19 cellular contexts compared by ENCODE assay signal in genomic region chr4:168731706-168732414, GRCh38.
DNase-seq lines count a peak whose midpoint lies in the region; ATAC-seq and TF ChIP-seq lines count a peak whose summit lies in the region.
"Had no signal": no experiment of that assay in that cellular context is flagged by ENCODE, and none has a peak within 500 bp of the region (broad histone marks: within the 10 kb centered on the region; RNA-seq: fewer than 3 reads in every experiment).

No MANE protein-coding gene starts in this region.

- no TSS peak for BruUV-seq in Calu3 (replicated peaks; lab: Mats Ljungman, UMichigan)

- H3K4me3 ChIP-seq in vagina, result no peak overlapping the region
- H3K4me3 ChIP-seq: left lung, mucosa of descending colon had no signal

- H3K4me3 Mint-ChIP-seq in Calu3 (ENCODE audit: low read depth, unreplicated experiment), result no peak overlapping the region
- H3K4me3 Mint-ChIP-seq in activated naive CD4-positive, alpha-beta T cell treated with anti-CD3 and anti-CD28 coated beads, Interleukin-2, amount 10 ng/mL, durations not matched to agents 7 days and 5 days, result no peak overlapping the region
- H3K4me3 Mint-ChIP-seq: activated CD4-positive, alpha-beta T cell treated with anti-CD3 and anti-CD28 coated beads, Interleukin-2, amount 10 ng/mL, durations not matched to agents 24 days and 14 days; B cell had no signal

- no peak for TF ChIP-seq POLR2A in vagina (IDR thresholded peaks at IDR 0.05)

- no peaks in the 10 kb centered on the region for H3K36me3 Mint-ChIP-seq in Calu3 (ENCODE audit: insufficient read depth, unreplicated experiment)
- H3K36me3 Mint-ChIP-seq in activated naive CD4-positive, alpha-beta T cell treated with anti-CD3 and anti-CD28 coated beads, Interleukin-2, amount 10 ng/mL, durations not matched to agents 7 days and 5 days, result no peaks in the 10 kb centered on the region

- peak overlapping the region; percentile 35 for H3K27ac ChIP-seq in vagina
- H3K27ac ChIP-seq: left lung had no signal

- TF ChIP-seq CTCF in vagina (IDR thresholded peaks at IDR 0.05), result no peak
- TF ChIP-seq CTCF in Calu3 (IDR thresholded peaks at IDR 0.05; ENCODE audit: unreplicated experiment), result no peak

- H3K27me3 ChIP-seq in vagina, result no peaks in the 10 kb centered on the region
- H3K27me3 ChIP-seq: left lung had no signal

- no peaks in the 10 kb centered on the region for H3K27me3 Mint-ChIP-seq in Calu3 (ENCODE audit: unreplicated experiment)
- H3K27me3 Mint-ChIP-seq in activated naive CD4-positive, alpha-beta T cell treated with anti-CD3 and anti-CD28 coated beads, Interleukin-2, amount 10 ng/mL, durations not matched to agents 7 days and 5 days, result peaks cover 10% of the 10 kb centered on the region

- H3K36me3 ChIP-seq in vagina, result no peaks in the 10 kb centered on the region
- H3K36me3 ChIP-seq: left lung had no signal

- H3K27ac Mint-ChIP-seq in Calu3 (ENCODE audit: unreplicated experiment), result no peak overlapping the region
- H3K27ac Mint-ChIP-seq in activated naive CD4-positive, alpha-beta T cell treated with anti-CD3 and anti-CD28 coated beads, Interleukin-2, amount 10 ng/mL, durations not matched to agents 7 days and 5 days, result no peak overlapping the region
- H3K27ac Mint-ChIP-seq: activated CD4-positive, alpha-beta T cell treated with anti-CD3 and anti-CD28 coated beads, Interleukin-2, amount 10 ng/mL, durations not matched to agents 24 days and 14 days; B cell had no signal

- no peaks in the 10 kb centered on the region for H3K9me3 Mint-ChIP-seq in Calu3 (ENCODE audit: low read depth, unreplicated experiment)
- H3K9me3 Mint-ChIP-seq in activated naive CD4-positive, alpha-beta T cell treated with anti-CD3 and anti-CD28 coated beads, Interleukin-2, amount 10 ng/mL, durations not matched to agents 7 days and 5 days, result no peaks in the 10 kb centered on the region

- intact Hi-C loops in vagina (cut with DNase I) (no loop called here), Calu3 (cut with micrococcal nuclease; ENCODE audit: unreplicated experiment) (no loop called here)

- peaks cover 7% of the 10 kb centered on the region for H3K4me1 ChIP-seq in vagina

- DNase-seq in glomerular visceral epithelial cell (ENCODE audit: extremely low spot score) (peak; percentile 77), vagina (ENCODE audit: extremely low spot score in 2 of 2) (no peak), Calu3 (no peak), LoVo (ENCODE audit: low spot score) (no peak)
- DNase-seq in activated naive CD4-positive, alpha-beta T cell treated with anti-CD3 and anti-CD28 coated beads, Interleukin-2, amount 10 ng/mL, durations not matched to agents 7 days and 5 days, result no peak
- DNase-seq: activated CD4-positive, alpha-beta T cell treated with anti-CD3 and anti-CD28 coated beads, Interleukin-2, amount 10 ng/mL, durations not matched to agents 24 days and 14 days; activated CD8-positive, alpha-beta memory T cell treated with anti-CD3 and anti-CD28 coated beads, Interleukin-2, amount 50 U/mL, for 48 hours; activated gamma-delta T cell treated with Interleukin-2 at 50 U/mL for 16 hours; effector CD8-positive, alpha-beta T cell; left lung; mucosa of descending colon; NCI-H1436; NCI-H2171 treated with DMSO at 0.1 percent for 48 hours; NCI-H748 treated with DMSO at 0.1 percent for 48 hours; stimulated activated CD4-positive, alpha-beta T cell treated with anti-CD3 and anti-CD28 coated beads, Interleukin-2, amount 100 ng/mL, for 24 hours had no signal

- H3K9me3 ChIP-seq in vagina, result no peaks in the 10 kb centered on the region

- CTCF ChIA-PET in Calu3 (lab: Charles Lee), result no interaction called here
- CTCF ChIA-PET in activated naive CD4-positive, alpha-beta T cell treated with anti-CD3 and anti-CD28 coated beads, Interleukin-2, amount 10 ng/mL, durations not matched to agents 7 days and 5 days (lab: Charles Lee), result no interaction called here

- peak; percentile 71 for ATAC-seq in GM19324 (IDR thresholded peaks at IDR 0.05; ENCODE audit: low FRiP score, unreplicated experiment)
- ATAC-seq in HG03571 (IDR thresholded peaks at IDR 0.05; ENCODE audit: unreplicated experiment), result peak; percentile 77
- ATAC-seq: left lung, mucosa of descending colon, sciatic nerve had no signal

- no peaks in the 10 kb centered on the region for H3K4me1 Mint-ChIP-seq in Calu3 (ENCODE audit: low read depth, unreplicated experiment)
- H3K4me1 Mint-ChIP-seq in activated naive CD4-positive, alpha-beta T cell treated with anti-CD3 and anti-CD28 coated beads, Interleukin-2, amount 10 ng/mL, durations not matched to agents 7 days and 5 days, result no peaks in the 10 kb centered on the region
- H3K4me1 Mint-ChIP-seq: activated CD4-positive, alpha-beta T cell treated with anti-CD3 and anti-CD28 coated beads, Interleukin-2, amount 10 ng/mL, durations not matched to agents 24 days and 14 days had no signal
